1 cellular context compared by ENCODE assay signal in genomic region chr13:23610187-23610576, GRCh38.
TF ChIP-seq lines count a peak whose summit lies in the region.

No MANE protein-coding gene starts in this region.

TF ChIP-seq in HepG2, 621 proteins besides CTCF, POLR2A, EP300 and RAD21 (continued from another document and continues in another):
- no peak for TF ChIP-seq KIAA2018 (CRISPR knock-in tag; IDR thresholded peaks at IDR 0.05; ENCODE audit: borderline replicate concordance)
- no peak for TF ChIP-seq ZNF709 (CRISPR knock-in tag; IDR thresholded peaks at IDR 0.05)
- no peak for TF ChIP-seq CENPX (CRISPR knock-in tag; IDR thresholded peaks at IDR 0.05)
- no peak for TF ChIP-seq FIP1L1 (IDR thresholded peaks at IDR 0.05; ENCODE audit: borderline replicate concordance, insufficient read depth, low read depth, low read length)
- TF ChIP-seq RBM39 (IDR thresholded peaks at IDR 0.05; ENCODE audit: low read depth, low read length, poor library complexity, severe bottlenecking): no peak
- TF ChIP-seq IRF1 (CRISPR knock-in tag; IDR thresholded peaks at IDR 0.05; ENCODE audit: low read depth): no peak
- no peak for TF ChIP-seq TARDBP (CRISPR knock-in tag; IDR thresholded peaks at IDR 0.05)
- TF ChIP-seq RELA (CRISPR knock-in tag; IDR thresholded peaks at IDR 0.05): no peak
- TF ChIP-seq KLF13 (CRISPR knock-in tag; IDR thresholded peaks at IDR 0.05): no peak
- TF ChIP-seq ZNF572 (CRISPR knock-in tag; IDR thresholded peaks at IDR 0.05): no peak
- no peak for TF ChIP-seq ZFP37 (CRISPR knock-in tag; IDR thresholded peaks at IDR 0.05; ENCODE audit: borderline replicate concordance)
- TF ChIP-seq ZNF224 (CRISPR knock-in tag; IDR thresholded peaks at IDR 0.05): no peak
- TF ChIP-seq BRCA1 (CRISPR knock-in tag; IDR thresholded peaks at IDR 0.05): no peak
- TF ChIP-seq ZNF775 (CRISPR knock-in tag; IDR thresholded peaks at IDR 0.05; ENCODE audit: borderline replicate concordance): peak; percentile 6; the same call in 1 of the 2 replicates
- no peak for TF ChIP-seq IKZF4 (CRISPR knock-in tag; IDR thresholded peaks at IDR 0.05; ENCODE audit: borderline replicate concordance, low read depth, not compliant biosample characterization)
- no peak for TF ChIP-seq HNF1B (CRISPR knock-in tag; IDR thresholded peaks at IDR 0.05)
- TF ChIP-seq ZNF616 (CRISPR knock-in tag; IDR thresholded peaks at IDR 0.05; ENCODE audit: low read depth): no peak
- no peak for TF ChIP-seq ZSCAN29 (CRISPR knock-in tag; conservative IDR thresholded peaks at IDR 0.05)
- no peak for TF ChIP-seq ZBTB34 (CRISPR knock-in tag; IDR thresholded peaks at IDR 0.05)
- TF ChIP-seq ZNF260 (CRISPR knock-in tag; IDR thresholded peaks at IDR 0.05; ENCODE audit: borderline replicate concordance, low read depth): no peak
- no peak for TF ChIP-seq SPEN (CRISPR knock-in tag; IDR thresholded peaks at IDR 0.05; ENCODE audit: low read depth)
- TF ChIP-seq ZMYM4 (CRISPR knock-in tag; IDR thresholded peaks at IDR 0.05): peak; percentile 39; the same call in 1 of the 2 replicates
- TF ChIP-seq FOXP4 (CRISPR knock-in tag; IDR thresholded peaks at IDR 0.05): peak; percentile 92
- TF ChIP-seq ZBTB4 (CRISPR knock-in tag; IDR thresholded peaks at IDR 0.05; ENCODE audit: borderline replicate concordance): no peak
- no peak for TF ChIP-seq NFATC3 (CRISPR knock-in tag; IDR thresholded peaks at IDR 0.05)
- no peak for TF ChIP-seq ZNF354B (CRISPR knock-in tag; IDR thresholded peaks at IDR 0.05)
- TF ChIP-seq ZSCAN25 (CRISPR knock-in tag; IDR thresholded peaks at IDR 0.05): no peak
- TF ChIP-seq NR3C1 (CRISPR knock-in tag; IDR thresholded peaks at IDR 0.05): no peak
- no peak for TF ChIP-seq ATM (IDR thresholded peaks at IDR 0.05; ENCODE audit: borderline replicate concordance)
- TF ChIP-seq ZNF350 (CRISPR knock-in tag; IDR thresholded peaks at IDR 0.05; ENCODE audit: borderline replicate concordance, low read depth): no peak
- peak; percentile 88 for TF ChIP-seq FOSL2 (CRISPR knock-in tag; IDR thresholded peaks at IDR 0.05)
- TF ChIP-seq ZNF343 (CRISPR knock-in tag; IDR thresholded peaks at IDR 0.05): no peak
- no peak for TF ChIP-seq ZC3H4 (CRISPR knock-in tag; IDR thresholded peaks at IDR 0.05; ENCODE audit: borderline replicate concordance)
- no peak for TF ChIP-seq HOXA7 (CRISPR knock-in tag; IDR thresholded peaks at IDR 0.05)
- TF ChIP-seq SNAPC2 (CRISPR knock-in tag; IDR thresholded peaks at IDR 0.05): no peak
- TF ChIP-seq HDAC1 (CRISPR knock-in tag; IDR thresholded peaks at IDR 0.05): peak; percentile 43; the same call in 1 of the 2 replicates
- no peak for TF ChIP-seq ZNF121 (CRISPR knock-in tag; IDR thresholded peaks at IDR 0.05)
- TF ChIP-seq THAP9 (CRISPR knock-in tag; IDR thresholded peaks at IDR 0.05; ENCODE audit: borderline replicate concordance): no peak
- TF ChIP-seq ZNF143 (CRISPR knock-in tag; IDR thresholded peaks at IDR 0.05): no peak
- no peak for TF ChIP-seq PHB2 (IDR thresholded peaks at IDR 0.05; ENCODE audit: partially characterized antibody)
- TF ChIP-seq ZMAT5 (CRISPR knock-in tag; IDR thresholded peaks at IDR 0.05; ENCODE audit: borderline replicate concordance, low read depth): no peak
- TF ChIP-seq ZFP36L2 (CRISPR knock-in tag; IDR thresholded peaks at IDR 0.05): no peak
- no peak for TF ChIP-seq CAMTA2 (CRISPR knock-in tag; IDR thresholded peaks at IDR 0.05; ENCODE audit: borderline replicate concordance)
- TF ChIP-seq MLX (CRISPR knock-in tag; IDR thresholded peaks at IDR 0.05): no peak
- TF ChIP-seq NCOA2 (CRISPR knock-in tag; IDR thresholded peaks at IDR 0.05): peak; percentile 41; the same call in 1 of the 2 replicates
